In the genomic region with DNA sequence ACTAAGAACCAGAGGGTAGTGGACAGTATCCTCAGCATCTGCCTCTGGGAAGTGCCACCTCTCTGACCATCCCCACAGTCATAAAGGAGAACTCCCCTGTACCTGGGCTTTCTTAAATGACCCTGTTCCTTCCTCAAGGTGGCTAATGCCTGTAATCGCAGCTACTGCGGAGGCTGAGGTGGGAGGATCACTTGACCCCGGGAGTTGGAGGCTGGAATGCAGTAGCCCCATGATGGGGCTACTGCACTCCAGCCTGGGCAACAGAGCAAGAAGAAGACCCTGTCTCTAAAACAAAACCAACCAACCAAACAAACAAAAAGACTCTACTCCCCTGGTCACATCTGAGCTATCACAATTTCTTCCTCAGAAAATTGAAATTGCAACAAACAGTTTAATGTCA, we compare ENCODE assay signal across 2 cellular contexts.
TF ChIP-seq lines count a peak whose summit lies in the region.

No MANE protein-coding gene starts in this region.

TF ChIP-seq in SK-N-SH, 30 proteins besides CTCF, POLR2A, EP300 and RAD21:
- no peak for TF ChIP-seq SIN3A (IDR thresholded peaks at IDR 0.05; ENCODE audit: borderline replicate concordance, low read depth, low read length)

TF ChIP-seq in SK-N-SH treated with all-trans-retinoic acid at 6 μM for 48 hours, 23 proteins besides CTCF, POLR2A, EP300 and RAD21:
- TF ChIP-seq OSR1 (CRISPR knock-in tag; IDR thresholded peaks at IDR 0.05) (no peak), ARNTL (CRISPR knock-in tag; IDR thresholded peaks at IDR 0.05; ENCODE audit: borderline replicate concordance, low read depth) (no peak), PPARA (CRISPR knock-in tag; IDR thresholded peaks at IDR 0.05; ENCODE audit: borderline replicate concordance) (no peak), TOX (CRISPR knock-in tag; IDR thresholded peaks at IDR 0.05; ENCODE audit: borderline replicate concordance) (no peak), CSDC2 (CRISPR knock-in tag; IDR thresholded peaks at IDR 0.05) (no peak), SNAI2 (CRISPR knock-in tag; IDR thresholded peaks at IDR 0.05) (no peak), TCF4 (CRISPR knock-in tag; IDR thresholded peaks at IDR 0.05; ENCODE audit: borderline replicate concordance) (no peak), ESRRG (CRISPR knock-in tag; IDR thresholded peaks at IDR 0.05) (no peak), ZFP30 (CRISPR knock-in tag; IDR thresholded peaks at IDR 0.05) (no peak), PATZ1 (CRISPR knock-in tag; IDR thresholded peaks at IDR 0.05; ENCODE audit: borderline replicate concordance) (no peak), RARB (CRISPR knock-in tag; IDR thresholded peaks at IDR 0.05) (no peak), ISL1 (CRISPR knock-in tag; IDR thresholded peaks at IDR 0.05) (no peak), CREB5 (CRISPR knock-in tag; IDR thresholded peaks at IDR 0.05; ENCODE audit: low read depth) (no peak), ZC3H10 (CRISPR knock-in tag; IDR thresholded peaks at IDR 0.05) (no peak), BACH2 (CRISPR knock-in tag; IDR thresholded peaks at IDR 0.05; ENCODE audit: borderline replicate concordance) (no peak)
